In the genomic region with DNA sequence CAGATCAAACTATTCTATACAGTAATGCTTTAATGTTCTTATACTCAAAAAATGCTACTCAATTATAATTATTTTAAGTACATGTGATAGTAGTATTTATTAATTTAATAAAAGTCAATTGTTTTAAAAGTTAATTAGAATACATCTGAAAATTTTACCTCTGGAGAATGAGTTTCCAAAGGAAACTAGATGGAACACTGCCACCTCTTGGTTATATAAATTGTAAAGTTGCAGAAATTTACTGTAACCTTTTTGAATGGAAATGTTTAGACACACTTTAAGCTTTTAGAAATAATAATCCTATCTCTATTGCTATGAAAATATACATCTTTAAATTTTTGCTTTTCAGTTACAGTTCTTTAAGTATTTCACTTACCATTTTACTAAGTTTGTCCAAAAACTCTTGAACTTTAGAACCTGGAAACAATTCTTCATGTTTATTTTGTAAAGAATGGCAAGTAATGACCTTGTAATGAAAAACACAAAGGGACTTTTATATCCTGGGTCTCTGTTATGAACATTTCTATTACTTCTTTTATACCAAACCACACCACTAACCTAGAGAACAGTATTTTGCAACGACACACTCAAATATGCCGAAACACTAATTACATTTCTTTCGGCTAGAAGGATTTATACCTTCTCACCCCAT, we compare ENCODE assay signal across 9 cellular contexts. TPM values are rescaled to one million over a fixed set of nuclear protein-coding genes. Genes with fewer than 3 reads are reported as not detected.
DNase-seq lines count a peak whose midpoint lies in the region; ATAC-seq, FAIRE-seq and TF ChIP-seq lines count a peak whose summit lies in the region.
"Had no signal": no experiment of that assay in that cellular context is flagged by ENCODE, and none has a peak within 500 bp of the region (broad histone marks: within the 10 kb centered on the region; RNA-seq: fewer than 3 reads in every experiment).

No MANE protein-coding gene starts in this region.

- H3K27ac ChIP-seq in RWPE2 (ENCODE audit: poor library complexity, severe bottlenecking): no peak overlapping the region

- no peaks in the 10 kb centered on the region for H3K36me3 Mint-ChIP-seq in activated naive CD8-positive, alpha-beta T cell treated with anti-CD3 and anti-CD28 coated beads, Interleukin-2, amount 50 U/mL, for 24 hours (ENCODE audit: low read depth)

- TF ChIP-seq POLR2A in GM12891 (IDR thresholded peaks at IDR 0.05; ENCODE audit: low read depth, low read length): no peak

- FAIRE-seq in GM12891 (lab: Jason Lieb, UNC): no peak

- H3K9me3 ChIP-seq in RWPE2 (ENCODE audit: severe bottlenecking): no peaks in the 10 kb centered on the region

- no peak for TF ChIP-seq CTCF in GM12865 (IDR thresholded peaks at IDR 0.05; ENCODE audit: insufficient read depth, low read depth, low read length, missing control alignments)
- TF ChIP-seq CTCF in RWPE2 (IDR thresholded peaks at IDR 0.05; ENCODE audit: poor library complexity, severe bottlenecking): peak; percentile 81

- no peaks in the 10 kb centered on the region for H3K4me1 Mint-ChIP-seq in activated naive CD8-positive, alpha-beta T cell treated with anti-CD3 and anti-CD28 coated beads, Interleukin-2, amount 50 U/mL, for 24 hours

- no peak overlapping the region for H3K27ac Mint-ChIP-seq in activated naive CD8-positive, alpha-beta T cell treated with anti-CD3 and anti-CD28 coated beads, Interleukin-2, amount 50 U/mL, for 24 hours

- H3K27me3 ChIP-seq in RWPE2 (ENCODE audit: insufficient read depth, poor library complexity, severe bottlenecking): no peaks in the 10 kb centered on the region

- H3K9me3 Mint-ChIP-seq in activated naive CD8-positive, alpha-beta T cell treated with anti-CD3 and anti-CD28 coated beads, Interleukin-2, amount 50 U/mL, for 24 hours: peaks cover 3% of the 10 kb centered on the region

- ATAC-seq in RWPE2 (ENCODE audit: low read depth): no peak
- ATAC-seq in activated naive CD8-positive, alpha-beta T cell treated with anti-CD3 and anti-CD28 coated beads, Interleukin-2, amount 50 U/mL, for 24 hours: no peak
- ATAC-seq: stimulated activated naive CD8-positive, alpha-beta T cell treated with anti-CD3 and anti-CD28 coated beads, Interleukin-15, Interleukin-2, amounts not matched to agents 100 U/mL and 50 U/mL, for 24 hours had no signal

- no peaks in the 10 kb centered on the region for H3K36me3 ChIP-seq in RWPE2 (ENCODE audit: low read depth)

- H3K4me3 Mint-ChIP-seq in activated naive CD8-positive, alpha-beta T cell treated with anti-CD3 and anti-CD28 coated beads, Interleukin-2, amount 50 U/mL, for 24 hours: no peak overlapping the region

- peaks cover 15% of the 10 kb centered on the region for H3K4me1 ChIP-seq in RWPE2 (ENCODE audit: insufficient read depth, poor library complexity, severe bottlenecking)

- peak; percentile 33 for DNase-seq in A172 (ENCODE audit: low spot score)
- DNase-seq in GM12865 (ENCODE audit: low read depth): peak; percentile 10
- DNase-seq in RWPE2 (ENCODE audit: low spot score): no peak
- peak; percentile 2 for DNase-seq in globus pallidus (ENCODE audit: low spot score)
- DNase-seq in GM12891 (ENCODE audit: insufficient read length, low spot score): no peak
- DNase-seq in SHP77 treated with DMSO at 0.1 percent for 48 hours (lab: John Stamatoyannopoulos, UW): no peak
- DNase-seq in activated naive CD8-positive, alpha-beta T cell treated with anti-CD3 and anti-CD28 coated beads, Interleukin-2, amount 50 U/mL, for 24 hours: no peak
- no peak for DNase-seq in NOMO-1 (lab: John Stamatoyannopoulos, UW; ENCODE audit: unreplicated experiment in 2 of 2)
- DNase-seq: stimulated activated naive CD8-positive, alpha-beta T cell treated with anti-CD3 and anti-CD28 coated beads, Interleukin-15, Interleukin-2, amounts not matched to agents 100 U/mL and 50 U/mL, for 24 hours had no signal

- H3K4me3 ChIP-seq in GM12865 (ENCODE audit: low read depth, low read length) (no peak overlapping the region), RWPE2 (ENCODE audit: severe bottlenecking) (no peak overlapping the region)

- no peaks in the 10 kb centered on the region for H3K27me3 Mint-ChIP-seq in activated naive CD8-positive, alpha-beta T cell treated with anti-CD3 and anti-CD28 coated beads, Interleukin-2, amount 50 U/mL, for 24 hours

TF ChIP-seq in GM12891, 5 proteins besides CTCF, POLR2A, EP300 and RAD21:
- TF ChIP-seq POLR2AphosphoS5 (IDR thresholded peaks at IDR 0.05; ENCODE audit: low read depth, low read length) (no peak), SPI1 (IDR thresholded peaks at IDR 0.05; ENCODE audit: low read depth, low read length) (no peak), PAX5 (IDR thresholded peaks at IDR 0.05; ENCODE audit: insufficient read depth, low read length, severe bottlenecking) (no peak), POU2F2 (IDR thresholded peaks at IDR 0.05; ENCODE audit: low read depth, low read length) (no peak), TAF1 (IDR thresholded peaks at IDR 0.05; ENCODE audit: low read depth, low read length) (no peak)

RNA-seq across cellular contexts. Expression of a gene that starts 10.9 kb away (rescaled TPM):
- total RNA-seq in A172 (2014; rRNA removed; shearing (Covaris generic)): 0.17 TPM in 1 of 2 replicates, not detected in the other
- polyA plus RNA-seq in GM12891 (2012; ENCODE audit: low read depth, missing spikeins): not detected

Comparison
In these comparisons a context has a peak if more than half of its experiments do, and no peak if none do; other contexts are left out.
1. DNase-seq: peak in A172 (single experiment), GM12865 (single experiment) and globus pallidus (single experiment); none in RWPE2 (single experiment), GM12891 (single experiment), SHP77 treated with DMSO at 0.1 percent for 48 hours (single experiment), activated naive CD8-positive, alpha-beta T cell treated with anti-CD3 and anti-CD28 coated beads, Interleukin-2, amount 50 U/mL, for 24 hours (single experiment) and NOMO-1 (0 of 2).